ENCODE assay signal across 19 cellular contexts in genomic region chr15:51866751-51867150, GRCh38. TPM values are rescaled to one million over a fixed set of nuclear protein-coding genes. Genes with fewer than 3 reads are reported as not detected.
DNase-seq lines count a peak whose midpoint lies in the region; ATAC-seq, FAIRE-seq and TF ChIP-seq lines count a peak whose summit lies in the region.
"Had no signal": no experiment of that assay in that cellular context is flagged by ENCODE, and none has a peak within 500 bp of the region (broad histone marks: within the 10 kb centered on the region; RNA-seq: fewer than 3 reads in every experiment).

No MANE protein-coding gene starts in this region.

- H3K27me3 Mint-ChIP-seq in CD4-positive, CD25-positive, alpha-beta regulatory T cell: no peaks in the 10 kb centered on the region
- no peaks in the 10 kb centered on the region for H3K27me3 Mint-ChIP-seq in Calu3 (ENCODE audit: unreplicated experiment)
- H3K27me3 Mint-ChIP-seq in activated T-helper 1 cell treated with anti-CD3 and anti-CD28 coated beads, Interleukin-12 subunit alpha, Interleukin-12 subunit beta, Interleukin-2, Interleukin-4 antibody, amounts not matched to agents 30 ng/mL and 10 ng/mL and 1 ng/mL, durations not matched to agents 14 hours and 24 hours and 36 hours (ENCODE audit: insufficient read depth): no peaks in the 10 kb centered on the region
- H3K27me3 Mint-ChIP-seq: activated CD4-positive, alpha-beta T cell treated with anti-CD3 and anti-CD28 coated beads, Interleukin-2, amount 10 ng/mL, durations not matched to agents 7 days and 5 days; activated naive CD8-positive, alpha-beta T cell treated with anti-CD3 and anti-CD28 coated beads, Interleukin-2, amount 10 ng/mL, durations not matched to agents 7 days and 5 days had no signal

- no peak for TF ChIP-seq CTCF in Calu3 (IDR thresholded peaks at IDR 0.05; ENCODE audit: unreplicated experiment)
- TF ChIP-seq CTCF in right lobe of liver (IDR thresholded peaks at IDR 0.05): no peak

- intact Hi-C loops in Calu3 (cut with micrococcal nuclease; ENCODE audit: unreplicated experiment): loop anchor here (5.0 kb wide), 1 partner anchor 34 kb away; no protein-coding TSS in a partner anchor
- intact Hi-C loops in activated T-helper 1 cell treated with anti-CD3 and anti-CD28 coated beads, Interleukin-12 subunit alpha, Interleukin-12 subunit beta, Interleukin-2, Interleukin-4 antibody, amounts not matched to agents 30 ng/mL and 10 ng/mL and 1 ng/mL, durations not matched to agents 14 hours and 24 hours and 36 hours (cut with micrococcal nuclease): no loop called here
- intact Hi-C loops in right lobe of liver (cut with DNase I): no loop called here
- intact Hi-C loops in right cardiac atrium (cut with DNase I): no loop called here

- no TSS peak for BruUV-seq in Calu3 (replicated peaks; lab: Mats Ljungman, UMichigan)

- H3K9me3 ChIP-seq in CD4-positive, CD25-positive, alpha-beta regulatory T cell (ENCODE audit: control insufficient read depth in 2 of 2, low read length in 2 of 2): no peaks in the 10 kb centered on the region
- H3K9me3 ChIP-seq in right lobe of liver (no peaks in the 10 kb centered on the region), right cardiac atrium (ENCODE audit: control insufficient read depth, low read length) (no peaks in the 10 kb centered on the region)

- WGBS in right lobe of liver (ENCODE audit: insufficient coverage, low coverage, low lambda C conversion rate, missing lambda C conversion rate): 43% methylated on average over 1 of the region's 1 CpG
- 99% methylated on average over 1 of the region's 1 CpG for WGBS in right cardiac atrium

- peaks cover 53% of the 10 kb centered on the region for H3K36me3 Mint-ChIP-seq in CD4-positive, CD25-positive, alpha-beta regulatory T cell
- peaks cover 18% of the 10 kb centered on the region for H3K36me3 Mint-ChIP-seq in Calu3 (ENCODE audit: insufficient read depth, unreplicated experiment)
- peaks cover 50% of the 10 kb centered on the region for H3K36me3 Mint-ChIP-seq in activated T-helper 1 cell treated with anti-CD3 and anti-CD28 coated beads, Interleukin-12 subunit alpha, Interleukin-12 subunit beta, Interleukin-2, Interleukin-4 antibody, amounts not matched to agents 30 ng/mL and 10 ng/mL and 1 ng/mL, durations not matched to agents 14 hours and 24 hours and 36 hours (ENCODE audit: low read depth)

- TF ChIP-seq POLR2A in right lobe of liver (IDR thresholded peaks at IDR 0.05) (no peak), GM12892 (IDR thresholded peaks at IDR 0.05; ENCODE audit: low read depth, low read length) (no peak)

- peak overlapping the region; percentile 16 to 82 (median 70) for H3K27ac Mint-ChIP-seq in CD4-positive, CD25-positive, alpha-beta regulatory T cell
- peak overlapping the region; percentile 12 for H3K27ac Mint-ChIP-seq in Calu3 (ENCODE audit: unreplicated experiment)
- peak overlapping the region; percentile 25 for H3K27ac Mint-ChIP-seq in activated T-helper 1 cell treated with anti-CD3 and anti-CD28 coated beads, Interleukin-12 subunit alpha, Interleukin-12 subunit beta, Interleukin-2, Interleukin-4 antibody, amounts not matched to agents 30 ng/mL and 10 ng/mL and 1 ng/mL, durations not matched to agents 14 hours and 24 hours and 36 hours
- H3K27ac Mint-ChIP-seq: activated CD4-positive, alpha-beta T cell treated with anti-CD3 and anti-CD28 coated beads, Interleukin-2, amount 10 ng/mL, durations not matched to agents 7 days and 5 days; activated naive CD8-positive, alpha-beta T cell treated with anti-CD3 and anti-CD28 coated beads, Interleukin-2, amount 10 ng/mL, durations not matched to agents 7 days and 5 days had no signal

- peaks cover 10% of the 10 kb centered on the region for H3K4me1 ChIP-seq in CD4-positive, CD25-positive, alpha-beta regulatory T cell (ENCODE audit: control insufficient read depth, insufficient read depth, low read length, poor library complexity, severe bottlenecking)
- H3K4me1 ChIP-seq in right lobe of liver (peaks cover 0 to 38% (median 7%) of the 10 kb centered on the region in 4 donors), right cardiac atrium (ENCODE audit: control insufficient read depth, insufficient read depth, low read length) (peaks cover under 1% of the 10 kb centered on the region)

- no peak overlapping the region for H3K4me3 Mint-ChIP-seq in CD4-positive, CD25-positive, alpha-beta regulatory T cell
- no peak overlapping the region for H3K4me3 Mint-ChIP-seq in Calu3 (ENCODE audit: low read depth, unreplicated experiment)
- no peak overlapping the region for H3K4me3 Mint-ChIP-seq in activated T-helper 1 cell treated with anti-CD3 and anti-CD28 coated beads, Interleukin-12 subunit alpha, Interleukin-12 subunit beta, Interleukin-2, Interleukin-4 antibody, amounts not matched to agents 30 ng/mL and 10 ng/mL and 1 ng/mL, durations not matched to agents 14 hours and 24 hours and 36 hours
- H3K4me3 Mint-ChIP-seq: activated CD4-positive, alpha-beta T cell treated with anti-CD3 and anti-CD28 coated beads, Interleukin-2, amount 10 ng/mL, durations not matched to agents 7 days and 5 days; activated naive CD8-positive, alpha-beta T cell treated with anti-CD3 and anti-CD28 coated beads, Interleukin-2, amount 10 ng/mL, durations not matched to agents 7 days and 5 days had no signal

- H3K4me1 Mint-ChIP-seq in CD4-positive, CD25-positive, alpha-beta regulatory T cell: peaks cover 17 to 47% (median 38%) of the 10 kb centered on the region in 4 donors
- H3K4me1 Mint-ChIP-seq in Calu3 (ENCODE audit: low read depth, unreplicated experiment): peaks cover 25% of the 10 kb centered on the region
- peaks cover 44% of the 10 kb centered on the region for H3K4me1 Mint-ChIP-seq in activated T-helper 1 cell treated with anti-CD3 and anti-CD28 coated beads, Interleukin-12 subunit alpha, Interleukin-12 subunit beta, Interleukin-2, Interleukin-4 antibody, amounts not matched to agents 30 ng/mL and 10 ng/mL and 1 ng/mL, durations not matched to agents 14 hours and 24 hours and 36 hours (ENCODE audit: low read depth)

- CTCF ChIA-PET in Calu3 (lab: Charles Lee): no interaction called here

- H3K27ac ChIP-seq in CD4-positive, CD25-positive, alpha-beta regulatory T cell (ENCODE audit: insufficient read depth, low read length, poor library complexity, severe bottlenecking): no peak overlapping the region
- H3K27ac ChIP-seq in right lobe of liver (peak overlapping the region in 1 of 3 donors; percentile 66), right cardiac atrium (ENCODE audit: low read length) (no peak overlapping the region)
- H3K27ac ChIP-seq: left ventricle myocardium inferior had no signal

- no peaks in the 10 kb centered on the region for H3K9me3 Mint-ChIP-seq in CD4-positive, CD25-positive, alpha-beta regulatory T cell
- no peaks in the 10 kb centered on the region for H3K9me3 Mint-ChIP-seq in Calu3 (ENCODE audit: low read depth, unreplicated experiment)
- no peaks in the 10 kb centered on the region for H3K9me3 Mint-ChIP-seq in activated T-helper 1 cell treated with anti-CD3 and anti-CD28 coated beads, Interleukin-12 subunit alpha, Interleukin-12 subunit beta, Interleukin-2, Interleukin-4 antibody, amounts not matched to agents 30 ng/mL and 10 ng/mL and 1 ng/mL, durations not matched to agents 14 hours and 24 hours and 36 hours
- H3K9me3 Mint-ChIP-seq: activated CD4-positive, alpha-beta T cell treated with anti-CD3 and anti-CD28 coated beads, Interleukin-2, amount 10 ng/mL, durations not matched to agents 7 days and 5 days; activated naive CD8-positive, alpha-beta T cell treated with anti-CD3 and anti-CD28 coated beads, Interleukin-2, amount 10 ng/mL, durations not matched to agents 7 days and 5 days had no signal

- H3K36me3 ChIP-seq in CD4-positive, CD25-positive, alpha-beta regulatory T cell (ENCODE audit: control insufficient read depth, insufficient read depth, low read length): peaks cover 70% of the 10 kb centered on the region
- peaks cover 0 to 12% (median 2%) of the 10 kb centered on the region in 4 donors for H3K36me3 ChIP-seq in right lobe of liver

- no peaks in the 10 kb centered on the region for H3K27me3 ChIP-seq in CD4-positive, CD25-positive, alpha-beta regulatory T cell (ENCODE audit: control insufficient read depth, insufficient read depth, low read length)
- no peaks in the 10 kb centered on the region for H3K27me3 ChIP-seq in right lobe of liver
- no peaks in the 10 kb centered on the region for H3K27me3 ChIP-seq in right cardiac atrium (ENCODE audit: control insufficient read depth, insufficient read depth)

- H3K4me3 ChIP-seq in CD4-positive, CD25-positive, alpha-beta regulatory T cell (ENCODE audit: low read depth, low read length): no peak overlapping the region
- H3K4me3 ChIP-seq in right lobe of liver (no peak overlapping the region), right cardiac atrium (ENCODE audit: low read length) (no peak overlapping the region)
- H3K4me3 ChIP-seq: left ventricle myocardium inferior had no signal

- FAIRE-seq in GM12892 (lab: Jason Lieb, UNC): no peak
- FAIRE-seq: bronchial epithelial cell, GM12891, small intestine, TTC549 had no signal

- no peak for ATAC-seq in CD4-positive, CD25-positive, alpha-beta regulatory T cell (ENCODE audit: low read depth in 2 of 2)
- peak; percentile 44 to 65 (median 55) for ATAC-seq in right lobe of liver
- no peak for ATAC-seq in right cardiac atrium
- no peak for ATAC-seq in GM21825 (IDR thresholded peaks at IDR 0.05; ENCODE audit: unreplicated experiment)

- no peak for DNase-seq in CD4-positive, CD25-positive, alpha-beta regulatory T cell
- DNase-seq in Calu3: no peak
- no peak for DNase-seq in activated T-helper 1 cell treated with anti-CD3 and anti-CD28 coated beads, Interleukin-12 subunit alpha, Interleukin-12 subunit beta, Interleukin-2, Interleukin-4 antibody, amounts not matched to agents 30 ng/mL and 10 ng/mL and 1 ng/mL, durations not matched to agents 14 hours and 24 hours and 36 hours (ENCODE audit: low spot score)
- no peak for DNase-seq in right lobe of liver
- DNase-seq in right cardiac atrium: no peak
- DNase-seq in GM12892 (ENCODE audit: insufficient read length): no peak
- DNase-seq in dedifferentiated amniotic fluid mesenchymal stem cell (ENCODE audit: extremely low spot score): no peak
- DNase-seq: activated CD4-positive, alpha-beta T cell treated with anti-CD3 and anti-CD28 coated beads, Interleukin-2, amount 10 ng/mL, durations not matched to agents 7 days and 5 days; activated naive CD8-positive, alpha-beta T cell treated with anti-CD3 and anti-CD28 coated beads, Interleukin-2, amount 10 ng/mL, durations not matched to agents 7 days and 5 days; GF-D8; left ventricle myocardium inferior; NCI-H1436 treated with DMSO at 0.1 percent for 48 hours; NCI-H2227 treated with DMSO at 0.1 percent for 48 hours; small intestine; stimulated activated CD4-positive, alpha-beta T cell treated with anti-CD3 and anti-CD28 coated beads, Interleukin-4, amount 100 ng/mL, for 1 hour had no signal

RNA-seq across cellular contexts. Expression of gene TMOD3, which starts 37.3 kb away (rescaled TPM):
- total RNA-seq in CD4-positive, CD25-positive, alpha-beta regulatory T cell: 68.2 TPM
- polyA plus RNA-seq in CD4-positive, CD25-positive, alpha-beta regulatory T cell: 10 to 100 TPM; 28.3 to 41.2 (median 32.5) TPM
- total RNA-seq in Calu3 (2022): 53.6 and 60.1 TPM in 2 replicates
- total RNA-seq in activated T-helper 1 cell treated with anti-CD3 and anti-CD28 coated beads, Interleukin-12 subunit alpha, Interleukin-12 subunit beta, Interleukin-2, Interleukin-4 antibody, amounts not matched to agents 30 ng/mL and 10 ng/mL and 1 ng/mL, durations not matched to agents 14 hours and 24 hours and 36 hours: 59.2 and 60.2 TPM in 2 replicates
- total RNA-seq in right lobe of liver: 10 to 100 TPM; 15.0 to 32.2 (median 20.6) TPM
- 10 to 100 TPM; 23.1 to 29.8 (median 25.5) TPM for total RNA-seq in right cardiac atrium
- 31.4 TPM for polyA plus RNA-seq in right cardiac atrium
- 22.3 TPM for polyA plus RNA-seq in GM12892 (2012; ENCODE audit: missing spikeins)

Comparison
In these comparisons a context has a peak if more than half of its experiments do, and no peak if none do; other contexts are left out.
1. ATAC-seq: peak in right lobe of liver (4 of 4); none in CD4-positive, CD25-positive, alpha-beta regulatory T cell (0 of 2), right cardiac atrium (0 of 2) and GM21825 (single experiment).
2. H3K27ac Mint-ChIP-seq: peak in every context shown above with its lines; median percentile 70 in CD4-positive, CD25-positive, alpha-beta regulatory T cell; 25 in activated T-helper 1 cell treated with anti-CD3 and anti-CD28 coated beads, Interleukin-12 subunit alpha, Interleukin-12 subunit beta, Interleukin-2, Interleukin-4 antibody, amounts not matched to agents 30 ng/mL and 10 ng/mL and 1 ng/mL, durations not matched to agents 14 hours and 24 hours and 36 hours; 12 in Calu3.